30 cellular contexts compared by ENCODE assay signal in the genomic region with DNA sequence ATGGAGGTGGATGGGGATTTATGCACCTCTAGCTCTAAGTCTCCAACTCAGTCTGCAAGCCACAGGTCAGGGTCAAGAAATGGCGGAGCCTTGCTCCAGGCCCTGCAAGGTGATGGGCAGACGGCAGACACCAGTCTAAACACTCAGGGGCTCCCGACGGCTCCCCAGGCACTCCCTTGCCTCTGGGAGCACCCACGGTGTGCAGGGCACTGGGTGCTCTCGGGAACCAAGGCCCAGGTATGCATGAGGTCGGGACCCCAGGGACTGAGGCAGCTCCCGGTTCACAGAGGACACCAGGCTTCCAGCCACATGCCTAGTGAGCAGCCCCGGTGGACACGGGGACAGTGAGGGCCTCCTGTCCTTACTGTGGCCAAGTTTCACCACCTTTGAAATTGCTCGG.
"Had no signal": no experiment of that assay in that cellular context is flagged by ENCODE, and none has a peak within 500 bp of the region (broad histone marks: within the 10 kb centered on the region; RNA-seq: fewer than 3 reads in every experiment).

No MANE protein-coding gene starts in this region.

- FAIRE-seq: astrocyte, bronchial epithelial cell, endometrium, endothelial cell of umbilical vein had no signal

- H3K4me3 ChIP-seq: colonic mucosa, esophagus squamous epithelium, gastroesophageal sphincter had no signal

- ATAC-seq: activated CD4-positive, CD25-positive, alpha-beta regulatory T cell treated with anti-CD3 and anti-CD28 coated beads, Interleukin-2, amount 50 U/mL, for 24 hours; activated CD8-positive, alpha-beta T cell treated with anti-CD3 and anti-CD28 coated beads for 36 hours; activated T-cell treated with anti-CD3 and anti-CD28 coated beads, Interleukin-2, amount 50 U/mL, for 4 hours; activated T-helper 17 cell treated with anti-CD3 and anti-CD28 coated beads, Interleukin-2, amount 50 U/mL, for 72 hours; gastroesophageal sphincter; T-helper 17 cell had no signal

- H3K9me3 ChIP-seq: colonic mucosa, esophagus squamous epithelium, gastroesophageal sphincter had no signal

- H3K27me3 ChIP-seq: brain microvascular endothelial cell, colonic mucosa had no signal

- H3K27ac ChIP-seq: brain microvascular endothelial cell, colonic mucosa, epithelial cell of prostate, esophagus squamous epithelium, gastroesophageal sphincter had no signal

- H3K4me1 ChIP-seq: colonic mucosa, esophagus squamous epithelium, gastroesophageal sphincter had no signal

- H3K36me3 ChIP-seq: brain microvascular endothelial cell, colonic mucosa, esophagus squamous epithelium, gastroesophageal sphincter, WERI-Rb-1 had no signal

- DNase-seq: activated B cell treated with CpG ODN at 0.5 μM for 24 hours; activated CD4-positive, alpha-beta T cell treated with anti-CD3 and anti-CD28 coated beads for 48 hours; activated CD4-positive, alpha-beta T cell treated with anti-CD3 and anti-CD28 coated beads, Interleukin-2, amount 50 U/mL, for 1 hour; activated CD4-positive, alpha-beta T cell treated with anti-CD3 and anti-CD28 coated beads, Interleukin-2, amount 50 U/mL, for 48 hours; activated CD8-positive, alpha-beta memory T cell treated with anti-CD3 and anti-CD28 coated beads for 24 hours; activated CD8-positive, alpha-beta T cell treated with anti-CD3 and anti-CD28 coated beads for 36 hours; activated effector memory CD4-positive, alpha-beta T cell treated with Interleukin-2 at 50 U/mL for 16 hours; activated gamma-delta T cell treated with Interleukin-2 at 50 U/mL for 16 hours; activated naive CD4-positive, alpha-beta T cell treated with anti-CD3 and anti-CD28 coated beads, Interleukin-2, amount 50 U/mL, for 16 hours; activated naive CD4-positive, alpha-beta T cell treated with Interleukin-2 at 50 U/mL for 16 hours; activated T-cell treated with anti-CD3 and anti-CD28 coated beads, Interleukin-2, amount 50 U/mL, for 4 hours; amniotic stem cell; anterior cingulate cortex; brain microvascular endothelial cell; caudate nucleus; colonic mucosa; effector CD8-positive, alpha-beta T cell; esophagus squamous epithelium; foreskin melanocyte; T1000; WERI-Rb-1 had no signal
